In genomic region chr10:71554671-71555070, GRCh38 we compare ENCODE assay signal across 24 cellular contexts.
"Had no signal": no experiment of that assay in that cellular context is flagged by ENCODE, and none has a peak within 500 bp of the region (broad histone marks: within the 10 kb centered on the region; RNA-seq: fewer than 3 reads in every experiment).

No MANE protein-coding gene starts in this region.

- H3K27ac Mint-ChIP-seq: activated B cell treated with CpG ODN at 0.5 μM for 24 hours; activated naive CD8-positive, alpha-beta T cell; activated T-cell treated with anti-CD3 and anti-CD28 coated beads, Interleukin-2, amount 50 U/mL, for 72 hours; endodermal cell; natural killer cell; stimulated activated memory B cell treated with anti-CD40 and anti-IgM and Interleukin-4, amounts not matched to agents 10 μg/mL and 1 μg/mL and 100 μg/mL, for 72 hours had no signal

- H3K4me1 Mint-ChIP-seq: activated B cell treated with CpG ODN at 0.5 μM for 24 hours; natural killer cell; stimulated activated memory B cell treated with anti-CD40 and anti-IgM and Interleukin-4, amounts not matched to agents 10 μg/mL and 1 μg/mL and 100 μg/mL, for 72 hours had no signal

- H3K27ac ChIP-seq: cardiac muscle cell, dorsolateral prefrontal cortex, neutrophil, parathyroid adenoma, right lobe of liver, SK-N-MC, thyroid gland had no signal

- H3K4me1 ChIP-seq: right lobe of liver, thyroid gland had no signal

- H3K9me3 Mint-ChIP-seq: activated T-cell treated with anti-CD3 and anti-CD28 coated beads, Interleukin-2, amount 50 U/mL, for 72 hours; endodermal cell; natural killer cell had no signal

- H3K4me3 Mint-ChIP-seq: activated B cell treated with CpG ODN at 0.5 μM for 24 hours; activated naive CD8-positive, alpha-beta T cell; activated T-cell treated with anti-CD3 and anti-CD28 coated beads, Interleukin-2, amount 50 U/mL, for 72 hours; endodermal cell; natural killer cell; stimulated activated memory B cell treated with anti-CD40 and anti-IgM and Interleukin-4, amounts not matched to agents 10 μg/mL and 1 μg/mL and 100 μg/mL, for 72 hours had no signal

- H3K36me3 Mint-ChIP-seq: activated naive CD8-positive, alpha-beta T cell; natural killer cell; stimulated activated memory B cell treated with anti-CD40 and anti-IgM and Interleukin-4, amounts not matched to agents 10 μg/mL and 1 μg/mL and 100 μg/mL, for 72 hours had no signal

- H3K27me3 ChIP-seq: cardiac muscle cell, dorsolateral prefrontal cortex, neutrophil, right lobe of liver, thyroid gland had no signal

- H3K79me2 ChIP-seq: parathyroid adenoma had no signal

- H3K4me3 ChIP-seq: cardiac muscle cell, dorsolateral prefrontal cortex, right lobe of liver, SK-N-MC, smooth muscle cell, thyroid gland had no signal

- H3K27me3 Mint-ChIP-seq: activated naive CD8-positive, alpha-beta T cell had no signal

- ATAC-seq: natural killer cell; stimulated activated memory B cell treated with anti-CD40 and anti-IgM and Interleukin-4, amounts not matched to agents 10 μg/mL and 1 μg/mL and 100 μg/mL, for 72 hours had no signal

- H3K9ac ChIP-seq: parathyroid adenoma had no signal

- H3K9me3 ChIP-seq: neutrophil, right lobe of liver, thyroid gland had no signal

- H2AFZ ChIP-seq: parathyroid adenoma had no signal

- H3K4me2 ChIP-seq: smooth muscle cell had no signal

- H3K36me3 ChIP-seq: cardiac muscle cell, neutrophil, right lobe of liver, thyroid gland had no signal

- DNase-seq: activated B cell treated with CpG ODN at 0.5 μM for 24 hours; activated CD4-positive, alpha-beta T cell treated with anti-CD3 and anti-CD28 coated beads, Interleukin-2, amount 50 U/mL, for 1 hour; activated gamma-delta T cell; activated T-cell treated with anti-CD3 and anti-CD28 coated beads, Interleukin-2, amount 50 U/mL, for 72 hours; amygdala; dorsolateral prefrontal cortex; endodermal cell; erythroblast; foreskin melanocyte; glutamatergic neuron; hippocampal formation; left ventricle myocardium superior; mesenchymal stem cell; natural killer cell; right lobe of liver; stimulated activated CD4-positive, alpha-beta T cell treated with anti-CD3 and anti-CD28 coated beads, Interleukin-4, amount 100 ng/mL, for 24 hours; thyroid gland had no signal
